In the genomic region with DNA sequence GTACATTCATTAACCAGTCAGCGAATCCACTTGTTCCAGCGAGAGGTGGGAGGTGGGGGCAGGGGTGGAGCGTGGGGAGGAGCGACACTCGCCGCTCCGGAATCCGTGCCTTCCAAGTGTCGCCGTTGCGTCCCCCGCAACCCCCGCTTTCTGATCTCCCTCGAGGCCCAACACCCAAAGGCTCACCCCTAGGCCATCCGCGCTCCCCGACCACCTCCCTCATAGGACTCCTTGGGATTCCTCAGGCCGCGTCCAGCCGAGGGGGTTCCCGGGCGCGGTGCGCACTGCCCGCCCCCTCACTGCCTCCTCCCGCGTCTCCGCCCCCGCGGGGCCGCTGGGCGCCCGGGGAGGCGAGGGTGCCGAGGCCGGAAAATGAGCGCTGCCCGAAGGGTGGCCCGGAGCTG, we compare ENCODE assay signal across 8 cellular contexts.
DNase-seq lines count a peak whose midpoint lies in the region; ATAC-seq and TF ChIP-seq lines count a peak whose summit lies in the region.

No MANE protein-coding gene starts in this region.

- in situ Hi-C loops in KBM-7 (cut with MboI; ENCODE audit: low pct_unique_long_range_greater_than_20kb, low sequenced_read_pairs) = no loop called here

- no peaks in the 10 kb centered on the region for H3K79me2 ChIP-seq in neural cell (replicated peaks; ENCODE audit: insufficient read depth, low read length)

- H3F3A ChIP-seq in neural cell (ENCODE audit: insufficient read depth, low read length, poor library complexity, severe bottlenecking) = no peaks in the 10 kb centered on the region

- H3K4me3 ChIP-seq in BLaER1 (peak overlapping the region; percentile 49; the same call in 1 of the 2 replicates), epithelial cell of esophagus (ENCODE audit: low read length) (peak overlapping the region; percentile 49), neural cell (ENCODE audit: low read length) (peak overlapping the region; percentile 70)

- no peak overlapping the region for H2AFZ ChIP-seq in neural cell (ENCODE audit: low read depth, low read length)

- H4K20me1 ChIP-seq in BLaER1 (no peaks in the 10 kb centered on the region), neural cell (ENCODE audit: insufficient read depth) (no peaks in the 10 kb centered on the region)

- no peak for TF ChIP-seq EP300 in neural cell (conservative IDR thresholded peaks at IDR 0.05; ENCODE audit: poor library complexity, severe bottlenecking)

- H3K9ac ChIP-seq in BLaER1 = no peak overlapping the region
- no peak overlapping the region for H3K9ac ChIP-seq in neural cell (ENCODE audit: low read length)

- no peak for TF ChIP-seq RAD21 in neural cell (conservative IDR thresholded peaks at IDR 0.05)

- H3K9me2 ChIP-seq in neural cell (ENCODE audit: insufficient read depth, low read length) = no peaks in the 10 kb centered on the region

- H3K27me3 ChIP-seq in BLaER1 (peaks cover 38% of the 10 kb centered on the region), neural cell (ENCODE audit: insufficient read depth, low read depth, low read length) (peaks cover 53% of the 10 kb centered on the region)

- H3K9me3 ChIP-seq in BLaER1 = peaks cover 60% of the 10 kb centered on the region
- H3K9me3 ChIP-seq in neural cell (ENCODE audit: low read length) = peaks cover 17% of the 10 kb centered on the region

- DNase-seq in NCI-H2227 treated with DMSO at 0.1 percent for 48 hours (lab: John Stamatoyannopoulos, UW) = peak; percentile 17
- DNase-seq in epithelial cell of esophagus (ENCODE audit: low read depth) = peak; percentile 17
- DNase-seq in KBM-7 = no peak
- no peak for DNase-seq in GM03348 (ENCODE audit: low spot score)

- ATAC-seq in GM19351 (IDR thresholded peaks at IDR 0.05; ENCODE audit: unreplicated experiment) (no peak), HG03354 (IDR thresholded peaks at IDR 0.05; ENCODE audit: poor library complexity, severe bottlenecking, unreplicated experiment) (no peak)

- TF ChIP-seq CTCF in epithelial cell of esophagus (IDR thresholded peaks at IDR 0.05; ENCODE audit: insufficient read depth, low read depth, low read length, missing control alignments) (no peak), neural cell (IDR thresholded peaks at IDR 0.05; ENCODE audit: poor library complexity, severe bottlenecking) (no peak)

- H3K4me1 ChIP-seq in BLaER1 = no peaks in the 10 kb centered on the region

- H3K27ac ChIP-seq in BLaER1 = no peak overlapping the region
- no peak overlapping the region for H3K27ac ChIP-seq in neural cell (ENCODE audit: low read length)

- peaks cover 4% of the 10 kb centered on the region; the same call in 1 of the 2 replicates for H3K36me3 ChIP-seq in BLaER1
- no peaks in the 10 kb centered on the region for H3K36me3 ChIP-seq in neural cell (ENCODE audit: insufficient read depth, low read length)

- H3K4me2 ChIP-seq in BLaER1 (no peak overlapping the region), neural cell (ENCODE audit: low read length) (no peak overlapping the region)

TF ChIP-seq in neural cell, 6 proteins besides CTCF, POLR2A, EP300 and RAD21:
- TF ChIP-seq EZH2 (IDR thresholded peaks at IDR 0.05; ENCODE audit: borderline replicate concordance, insufficient read depth, low read length, poor library complexity, severe bottlenecking) (peak; percentile 58), SMC3 (conservative IDR thresholded peaks at IDR 0.05; ENCODE audit: poor library complexity) (no peak)

Comparison
In these comparisons a context has a peak if more than half of its experiments do, and no peak if none do; other contexts are left out.
1. DNase-seq: peak in NCI-H2227 treated with DMSO at 0.1 percent for 48 hours (single experiment) and epithelial cell of esophagus (single experiment); none in KBM-7 (single experiment) and GM03348 (single experiment).
2. Peak in every context shown above with its lines, with median percentiles within 50 percentile points of each other: H3K4me3 ChIP-seq.